ENCODE assay signal across 1 cellular context in genomic region chr11:10051868-10052586, GRCh38.
TF ChIP-seq lines count a peak whose summit lies in the region.

No MANE protein-coding gene starts in this region.

TF ChIP-seq in WTC11, 78 proteins besides CTCF, POLR2A, EP300 and RAD21 (continued from another document):
- no peak for TF ChIP-seq ARID4B (CRISPR knock-in tag; IDR thresholded peaks at IDR 0.05; ENCODE audit: borderline replicate concordance)
- no peak for TF ChIP-seq FOXK1 (CRISPR knock-in tag; IDR thresholded peaks at IDR 0.05)
- TF ChIP-seq NFE2L1 (CRISPR knock-in tag; IDR thresholded peaks at IDR 0.05): no peak
- no peak for TF ChIP-seq ATF1 (CRISPR knock-in tag; IDR thresholded peaks at IDR 0.05)
- no peak for TF ChIP-seq E2F5 (CRISPR knock-in tag; IDR thresholded peaks at IDR 0.05)
- no peak for TF ChIP-seq NFATC4 (CRISPR knock-in tag; IDR thresholded peaks at IDR 0.05)
- no peak for TF ChIP-seq NR3C1 (CRISPR knock-in tag; conservative IDR thresholded peaks at IDR 0.05; ENCODE audit: low read depth)
- no peak for TF ChIP-seq RELA (CRISPR knock-in tag; IDR thresholded peaks at IDR 0.05; ENCODE audit: borderline replicate concordance)
